In the genomic region with DNA sequence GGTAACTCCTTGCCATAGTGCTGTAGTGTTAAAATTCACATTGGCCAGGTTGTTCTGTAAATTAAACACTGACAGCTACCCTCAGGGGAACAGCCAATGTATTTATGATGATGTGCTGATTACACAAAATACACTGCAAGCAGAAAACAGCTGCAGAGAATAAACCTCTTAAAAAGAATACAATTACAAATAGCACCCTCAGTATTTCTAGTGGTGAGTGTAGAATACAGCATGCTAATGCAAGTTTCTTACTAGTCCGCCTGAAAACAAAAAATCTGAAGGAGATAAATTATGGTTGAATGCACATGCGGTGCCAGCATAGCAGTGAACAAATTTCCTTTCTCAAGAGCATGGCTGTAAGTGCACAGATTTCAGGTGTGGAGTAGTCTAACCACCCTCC, we compare ENCODE assay signal across 14 cellular contexts.
"Had no signal": no experiment of that assay in that cellular context is flagged by ENCODE, and none has a peak within 500 bp of the region (broad histone marks: within the 10 kb centered on the region; RNA-seq: fewer than 3 reads in every experiment).

No MANE protein-coding gene starts in this region.

- DNase-seq: activated CD4-positive, alpha-beta T cell treated with anti-CD3 and anti-CD28 coated beads for 36 hours; activated CD8-positive, alpha-beta memory T cell treated with anti-CD3 and anti-CD28 coated beads, Interleukin-2, amount 50 U/mL, for 4 hours; activated CD8-positive, alpha-beta T cell treated with anti-CD3 and anti-CD28 coated beads for 36 hours; activated naive CD8-positive, alpha-beta T cell treated with anti-CD3 and anti-CD28 coated beads, Interleukin-2, amount 10 ng/mL, durations not matched to agents 7 days and 5 days; anterior cingulate cortex; endodermal cell; left colon; naive thymus-derived CD4-positive, alpha-beta T cell; stimulated activated CD4-positive, alpha-beta T cell treated with anti-CD3 and anti-CD28 coated beads, Interleukin-4, amount 100 ng/mL, for 4 hours; stimulated activated naive CD8-positive, alpha-beta T cell treated with anti-CD3 and anti-CD28 coated beads, Interleukin-15, amount 100 ng/mL, for 72 hours; testis; upper lobe of right lung; WERI-Rb-1 had no signal

- ATAC-seq: activated CD4-positive, alpha-beta T cell treated with anti-CD3 and anti-CD28 coated beads for 36 hours; activated CD8-positive, alpha-beta T cell treated with anti-CD3 and anti-CD28 coated beads for 36 hours; left colon; naive thymus-derived CD4-positive, alpha-beta T cell; stimulated activated naive CD8-positive, alpha-beta T cell treated with anti-CD3 and anti-CD28 coated beads, Interleukin-15, amount 100 ng/mL, for 72 hours; upper lobe of right lung had no signal

- H3K9me3 ChIP-seq: neutrophil, testis, upper lobe of right lung had no signal

- H3K27me3 ChIP-seq: testis, upper lobe of right lung had no signal

- H3K36me3 ChIP-seq: neutrophil, upper lobe of right lung, WERI-Rb-1 had no signal

- H3K4me3 ChIP-seq: testis, upper lobe of right lung had no signal

- H3K4me1 ChIP-seq: testis, upper lobe of right lung had no signal

- H3K27ac ChIP-seq: neutrophil, testis, upper lobe of right lung, WERI-Rb-1 had no signal
